In the genomic region with DNA sequence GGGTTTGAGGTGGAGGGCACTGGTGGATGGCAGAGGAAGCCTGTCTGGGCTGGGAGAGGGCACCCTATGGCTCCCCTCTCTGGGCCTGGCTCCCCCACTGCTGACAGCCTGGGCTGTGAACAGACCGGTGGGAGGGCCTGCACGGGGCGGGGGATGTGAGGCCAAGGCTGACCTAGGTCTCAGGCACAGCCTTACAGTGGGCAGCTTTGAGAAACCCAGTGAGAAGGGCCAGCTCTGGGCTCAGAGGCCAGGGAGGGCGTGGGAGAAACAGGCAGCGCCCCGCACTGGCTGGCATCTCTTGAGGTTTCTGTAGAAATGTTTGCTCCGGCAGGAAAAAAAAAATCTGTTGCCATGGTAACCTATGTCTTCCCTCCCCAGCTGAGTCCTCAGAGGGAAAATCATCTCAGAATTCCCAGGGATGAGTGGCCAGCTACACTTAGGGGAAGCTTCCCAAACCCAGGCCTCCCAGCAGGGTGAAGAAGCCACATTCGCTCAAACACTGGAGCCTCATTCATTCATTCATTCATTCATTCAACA, we compare ENCODE assay signal across 10 cellular contexts.
A peak's percentile ranks its signal among the peaks of the same experiment; 100 is the strongest.
DNase-seq lines count a peak whose midpoint lies in the region; TF ChIP-seq lines count a peak whose summit lies in the region.
"Had no signal": no experiment of that assay in that cellular context is flagged by ENCODE, and none has a peak within 500 bp of the region (broad histone marks: within the 10 kb centered on the region; RNA-seq: fewer than 3 reads in every experiment).

No MANE protein-coding gene starts in this region.

- no peak overlapping the region for H3K4me3 Mint-ChIP-seq in mesothelial cell of epicardium
- H3K4me3 Mint-ChIP-seq: CD4-positive, CD25-positive, alpha-beta regulatory T cell had no signal

- no peaks in the 10 kb centered on the region for H3K27me3 Mint-ChIP-seq in mesothelial cell of epicardium (ENCODE audit: low read depth)
- H3K27me3 Mint-ChIP-seq: CD4-positive, CD25-positive, alpha-beta regulatory T cell had no signal

- peaks cover 2% of the 10 kb centered on the region for H3K9me3 Mint-ChIP-seq in mesothelial cell of epicardium

- TF ChIP-seq POLR2A in vagina (IDR thresholded peaks at IDR 0.05): no peak

- peaks cover 22% of the 10 kb centered on the region for H3K4me1 ChIP-seq in vagina

- H3K36me3 ChIP-seq in vagina: no peaks in the 10 kb centered on the region

- H3K36me3 Mint-ChIP-seq in mesothelial cell of epicardium: no peaks in the 10 kb centered on the region
- H3K36me3 Mint-ChIP-seq: CD4-positive, CD25-positive, alpha-beta regulatory T cell had no signal

- no peak overlapping the region for H3K4me3 ChIP-seq in vagina

- peak overlapping the region; percentile 70 for H3K27ac ChIP-seq in vagina

- intact Hi-C loops in vagina (cut with DNase I): no loop called here

- H3K9me3 ChIP-seq in vagina: no peaks in the 10 kb centered on the region

- no peak overlapping the region for H3K27ac Mint-ChIP-seq in mesothelial cell of epicardium

- TF ChIP-seq CTCF in vagina (IDR thresholded peaks at IDR 0.05) (no peak), mesothelial cell of epicardium (IDR thresholded peaks at IDR 0.05; ENCODE audit: unreplicated experiment) (no peak)

- DNase-seq in NCI-H748 (lab: John Stamatoyannopoulos, UW; ENCODE audit: unreplicated experiment) (peak; percentile 25), NCI-H748 treated with DMSO at 0.1 percent for 48 hours (lab: John Stamatoyannopoulos, UW) (no peak), astrocyte of the hippocampus (ENCODE audit: low read depth, low spot score) (peak; percentile 84), inferior parietal cortex (ENCODE audit: extremely low spot score) (peak; percentile 72), vagina (ENCODE audit: extremely low spot score in 2 of 2) (no peak), NCI-H510A treated with DMSO at 0.1 percent for 48 hours (lab: John Stamatoyannopoulos, UW) (no peak), mesothelial cell of epicardium (ENCODE audit: low spot score in 2 of 2, unreplicated experiment in 2 of 2) (no peak), HuH-7.5 (ENCODE audit: low spot score) (no peak)
- DNase-seq: CD4-positive, CD25-positive, alpha-beta regulatory T cell; KBM-7 had no signal

- peaks cover 22% of the 10 kb centered on the region for H3K4me1 Mint-ChIP-seq in mesothelial cell of epicardium

- H3K27me3 ChIP-seq in vagina: no peaks in the 10 kb centered on the region

Comparison
In these comparisons a context has a peak if more than half of its experiments do, and no peak if none do; other contexts are left out.
1. DNase-seq: peak in NCI-H748 (single experiment), astrocyte of the hippocampus (single experiment) and inferior parietal cortex (single experiment); none in NCI-H748 treated with DMSO at 0.1 percent for 48 hours (single experiment), vagina (0 of 2), NCI-H510A treated with DMSO at 0.1 percent for 48 hours (single experiment), mesothelial cell of epicardium (0 of 2) and HuH-7.5 (single experiment).